9 cellular contexts compared by ENCODE assay signal in the genomic region with DNA sequence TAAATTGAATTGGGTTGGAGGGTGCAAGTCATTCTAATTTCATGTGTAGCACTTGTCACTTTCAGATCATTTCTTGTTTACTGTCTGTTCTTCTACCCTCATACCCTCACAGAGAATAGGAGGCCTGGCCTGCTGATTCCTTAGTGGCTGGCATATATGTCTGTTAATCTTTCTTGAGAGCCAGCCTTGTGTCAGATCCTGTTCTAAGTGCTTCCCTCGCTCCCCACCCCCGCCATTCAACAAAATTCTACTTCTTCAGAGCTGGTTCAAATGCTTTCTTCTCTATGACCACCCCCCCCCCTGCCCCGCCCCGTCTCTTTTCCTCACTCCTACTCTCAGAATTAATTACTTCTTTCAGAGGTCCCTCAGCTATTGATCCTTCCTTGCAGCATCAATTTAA. TPM values are rescaled to one million over a fixed set of nuclear protein-coding genes. Genes with fewer than 3 reads are reported as not detected.
DNase-seq lines count a peak whose midpoint lies in the region; ATAC-seq, FAIRE-seq and TF ChIP-seq lines count a peak whose summit lies in the region.
"Had no signal": no experiment of that assay in that cellular context is flagged by ENCODE, and none has a peak within 500 bp of the region (broad histone marks: within the 10 kb centered on the region; RNA-seq: fewer than 3 reads in every experiment).

No MANE protein-coding gene starts in this region.

- intact Hi-C loops in sciatic nerve (cut with DNase I): loop anchor here (10.0 kb wide), 1 partner anchor 405 kb away; the partner anchor contains the start of gene PLS1

- no peak overlapping the region for H3K27ac Mint-ChIP-seq in activated CD4-positive, alpha-beta T cell treated with anti-CD3 and anti-CD28 coated beads, Interleukin-2, amount 10 ng/mL, durations not matched to agents 7 days and 5 days

- H3K9me3 ChIP-seq in RWPE2 (ENCODE audit: severe bottlenecking): no peaks in the 10 kb centered on the region
- H3K9me3 ChIP-seq in skeletal muscle satellite cell (replicated peaks; ENCODE audit: low read length): no peaks in the 10 kb centered on the region

- H3K36me3 ChIP-seq in RWPE2 (ENCODE audit: low read depth): no peaks in the 10 kb centered on the region
- H3K36me3 ChIP-seq in skeletal muscle satellite cell (ENCODE audit: insufficient read depth, low read length): no peaks in the 10 kb centered on the region

- H3K9ac ChIP-seq in skeletal muscle satellite cell (ENCODE audit: low read depth, low read length): peak overlapping the region; percentile 93

- DNase-seq in activated CD4-positive, alpha-beta T cell treated with anti-CD3 and anti-CD28 coated beads, Interleukin-2, amount 10 ng/mL, durations not matched to agents 7 days and 5 days: no peak
- no peak for DNase-seq in activated CD4-positive, alpha-beta T cell treated with anti-CD3 and anti-CD28 coated beads for 48 hours
- no peak for DNase-seq in RWPE2 (ENCODE audit: low spot score)
- peak; percentile 27 for DNase-seq in fibroblast of peridontal ligament (ENCODE audit: extremely low read depth)
- DNase-seq in GM12892 (ENCODE audit: insufficient read length): no peak
- no peak for DNase-seq in sciatic nerve (ENCODE audit: low spot score)
- no peak for DNase-seq in DMS53 (lab: John Stamatoyannopoulos, UW)

- peak overlapping the region; percentile 80 for H3K4me2 ChIP-seq in skeletal muscle satellite cell (ENCODE audit: low read length)

- peaks cover 4% of the 10 kb centered on the region for H3K36me3 Mint-ChIP-seq in activated CD4-positive, alpha-beta T cell treated with anti-CD3 and anti-CD28 coated beads, Interleukin-2, amount 10 ng/mL, durations not matched to agents 7 days and 5 days (ENCODE audit: low read depth)

- H3K27ac ChIP-seq in RWPE2 (ENCODE audit: poor library complexity, severe bottlenecking): peak overlapping the region; percentile 98

- peaks cover 25% of the 10 kb centered on the region for H3K4me1 Mint-ChIP-seq in activated CD4-positive, alpha-beta T cell treated with anti-CD3 and anti-CD28 coated beads, Interleukin-2, amount 10 ng/mL, durations not matched to agents 7 days and 5 days

- peak overlapping the region; percentile 77 for H3K4me3 ChIP-seq in RWPE2 (ENCODE audit: severe bottlenecking)
- H3K4me3 ChIP-seq in skeletal muscle satellite cell (ENCODE audit: low read length): peak overlapping the region; percentile 93

- POLR2A ChIA-PET in activated CD4-positive, alpha-beta T cell treated with anti-CD3 and anti-CD28 coated beads, Interleukin-2, amount 10 ng/mL, durations not matched to agents 7 days and 5 days (lab: Charles Lee): no interaction called here

- TF ChIP-seq CTCF in RWPE2 (IDR thresholded peaks at IDR 0.05; ENCODE audit: poor library complexity, severe bottlenecking): no peak

- CTCF ChIA-PET in activated CD4-positive, alpha-beta T cell treated with anti-CD3 and anti-CD28 coated beads, Interleukin-2, amount 10 ng/mL, durations not matched to agents 7 days and 5 days (lab: Charles Lee): no interaction called here

- no peak for TF ChIP-seq POLR2A in GM12892 (IDR thresholded peaks at IDR 0.05; ENCODE audit: low read depth, low read length)

- no peaks in the 10 kb centered on the region for H3K9me3 Mint-ChIP-seq in activated CD4-positive, alpha-beta T cell treated with anti-CD3 and anti-CD28 coated beads, Interleukin-2, amount 10 ng/mL, durations not matched to agents 7 days and 5 days

- H3K4me1 ChIP-seq in RWPE2 (ENCODE audit: insufficient read depth, poor library complexity, severe bottlenecking) (peaks cover 31% of the 10 kb centered on the region), skeletal muscle satellite cell (ENCODE audit: control insufficient read depth, insufficient read depth, low read length) (peaks cover 10% of the 10 kb centered on the region)

- ATAC-seq in RWPE2 (ENCODE audit: low read depth) (no peak), sciatic nerve (no peak)

- FAIRE-seq in GM12892 (lab: Jason Lieb, UNC): no peak
- FAIRE-seq: G401.6 had no signal

- H3K4me3 Mint-ChIP-seq in activated CD4-positive, alpha-beta T cell treated with anti-CD3 and anti-CD28 coated beads, Interleukin-2, amount 10 ng/mL, durations not matched to agents 7 days and 5 days: peak overlapping the region; percentile 89

- H3K27me3 Mint-ChIP-seq in activated CD4-positive, alpha-beta T cell treated with anti-CD3 and anti-CD28 coated beads, Interleukin-2, amount 10 ng/mL, durations not matched to agents 7 days and 5 days: peaks cover 4% of the 10 kb centered on the region

- H3K27me3 ChIP-seq in RWPE2 (ENCODE audit: insufficient read depth, poor library complexity, severe bottlenecking): no peaks in the 10 kb centered on the region
- no peaks in the 10 kb centered on the region for H3K27me3 ChIP-seq in skeletal muscle satellite cell (ENCODE audit: control insufficient read depth, insufficient read depth, low read length)

RNA-seq across cellular contexts. Expression of gene U2SURP, which starts 1.5 kb away (rescaled TPM):
- 100 to 1,000 TPM; 111 to 123 TPM for total RNA-seq in activated CD4-positive, alpha-beta T cell treated with anti-CD3 and anti-CD28 coated beads, Interleukin-2, amount 10 ng/mL, durations not matched to agents 7 days and 5 days
- total RNA-seq in skeletal muscle satellite cell (2012; rRNA removed): 72.7 and 85.2 TPM in 2 replicates
- polyA plus RNA-seq in GM12892 (2012; ENCODE audit: missing spikeins): 98.4 TPM
- total RNA-seq in sciatic nerve: 125 TPM

RNA-seq across cellular contexts. Expression of gene PAQR9, which starts 36.4 kb away (rescaled TPM):
- not detected for total RNA-seq in activated CD4-positive, alpha-beta T cell treated with anti-CD3 and anti-CD28 coated beads, Interleukin-2, amount 10 ng/mL, durations not matched to agents 7 days and 5 days
- total RNA-seq in skeletal muscle satellite cell (2012; rRNA removed): 0.22 TPM in 1 of 2 replicates, not detected in the other
- not detected for polyA plus RNA-seq in GM12892 (2012; ENCODE audit: missing spikeins)
- 0.13 TPM for total RNA-seq in sciatic nerve
